Comparison of ENCODE assay signal across 9 cellular contexts in genomic region chr14:88559852-88560251, GRCh38. TPM values are rescaled to one million over a fixed set of nuclear protein-coding genes. Genes with fewer than 3 reads are reported as not detected.
DNase-seq lines count a peak whose midpoint lies in the region; ATAC-seq and TF ChIP-seq lines count a peak whose summit lies in the region.
"Had no signal": no experiment of that assay in that cellular context is flagged by ENCODE, and none has a peak within 500 bp of the region (broad histone marks: within the 10 kb centered on the region; RNA-seq: fewer than 3 reads in every experiment).

No MANE protein-coding gene starts in this region.

- CTCF ChIA-PET in MCF 10A (lab: Yijun Ruan, JAX), result interaction anchor here (0.6 to 2.6 kb wide), 11 partner anchors 8 to 1820 kb away, joined by 3 to 13 read pairs (median 4); no protein-coding TSS in a partner anchor

- no peaks in the 10 kb centered on the region for H3K27me3 Mint-ChIP-seq in MCF 10A (ENCODE audit: insufficient read depth, unreplicated experiment)
- H3K27me3 Mint-ChIP-seq in type B pancreatic cell, result no peaks in the 10 kb centered on the region
- H3K27me3 Mint-ChIP-seq in activated T-cell treated with anti-CD3 and anti-CD28 coated beads, Interleukin-2, amount 50 U/mL, for 4 hours (ENCODE audit: low read depth), result peaks cover 26% of the 10 kb centered on the region

- intact Hi-C loops in MCF 10A (cut with micrococcal nuclease) (loop anchor here (2.0 to 10.0 kb wide), 3 partner anchors 52 to 545 kb away; no protein-coding TSS in a partner anchor), breast epithelium (cut with DNase I; ENCODE audit: low total_unique reads) (no loop called here)

- H3K27ac Mint-ChIP-seq in MCF 10A (ENCODE audit: low read depth, unreplicated experiment), result no peak overlapping the region
- H3K27ac Mint-ChIP-seq in type B pancreatic cell, result peak overlapping the region; percentile 46
- H3K27ac Mint-ChIP-seq: immature natural killer cell had no signal

- in situ Hi-C loops in GM13976 (cut with MboI; ENCODE audit: low sequenced_read_pairs, unreplicated experiment), result no loop called here

- H3K4me3 Mint-ChIP-seq in MCF 10A (ENCODE audit: unreplicated experiment) (no peak overlapping the region), type B pancreatic cell (peak overlapping the region; percentile 49)
- no peak overlapping the region for H3K4me3 Mint-ChIP-seq in activated T-cell treated with anti-CD3 and anti-CD28 coated beads, Interleukin-2, amount 50 U/mL, for 4 hours
- H3K4me3 Mint-ChIP-seq: immature natural killer cell had no signal

- H3K36me3 Mint-ChIP-seq in MCF 10A (ENCODE audit: insufficient read depth, unreplicated experiment) (peaks cover 12% of the 10 kb centered on the region), type B pancreatic cell (no peaks in the 10 kb centered on the region)
- H3K36me3 Mint-ChIP-seq in activated T-cell treated with anti-CD3 and anti-CD28 coated beads, Interleukin-2, amount 50 U/mL, for 4 hours (ENCODE audit: insufficient read depth), result no peaks in the 10 kb centered on the region
- H3K36me3 Mint-ChIP-seq: immature natural killer cell had no signal

- TF ChIP-seq CTCF in MCF 10A (IDR thresholded peaks at IDR 0.05; ENCODE audit: unreplicated experiment), result no peak
- TF ChIP-seq CTCF in breast epithelium (IDR thresholded peaks at IDR 0.05), result peak in 1 of 3 donors; percentile 18
- peak; percentile 42 for TF ChIP-seq CTCF in type B pancreatic cell (conservative IDR thresholded peaks at IDR 0.05)
- no peak for TF ChIP-seq CTCF in GM13976 (IDR thresholded peaks at IDR 0.05; ENCODE audit: borderline replicate concordance, control extremely low read depth, extremely low read depth, insufficient read depth, missing control alignments)

- DNase-seq in MCF 10A (ENCODE audit: unreplicated experiment), result peak; percentile 29
- DNase-seq in breast epithelium (ENCODE audit: low spot score in 2 of 2), result no peak
- peak; percentile 42 for DNase-seq in OCI-M1 (lab: John Stamatoyannopoulos, UW)
- peak; percentile 51 for DNase-seq in fibroblast of the conjunctiva (ENCODE audit: low read depth)
- no peak for DNase-seq in type B pancreatic cell (ENCODE audit: extremely low spot score, unreplicated experiment)
- DNase-seq in activated T-cell treated with anti-CD3 and anti-CD28 coated beads, Interleukin-2, amount 50 U/mL, for 4 hours, result no peak
- no peak for DNase-seq in GM13976 (ENCODE audit: low spot score)
- DNase-seq: immature natural killer cell had no signal

- TF ChIP-seq POLR2A in breast epithelium (IDR thresholded peaks at IDR 0.05), result no peak

- H3K4me1 ChIP-seq in breast epithelium, result no peaks in the 10 kb centered on the region

- no peak for ATAC-seq in activated T-cell treated with anti-CD3 and anti-CD28 coated beads, Interleukin-2, amount 50 U/mL, for 4 hours
- no peak for ATAC-seq in GM21723 (IDR thresholded peaks at IDR 0.05; ENCODE audit: unreplicated experiment)

- H3K27me3 ChIP-seq in breast epithelium, result no peaks in the 10 kb centered on the region

- POLR2A ChIA-PET in MCF 10A (lab: Yijun Ruan, JAX), result interaction anchor here (0.6 to 0.7 kb wide), 3 partner anchors 8 to 1944 kb away, joined by 3 read pairs; no protein-coding TSS in a partner anchor

- H3K4me1 Mint-ChIP-seq in MCF 10A (ENCODE audit: insufficient read depth, unreplicated experiment) (peaks cover 18% of the 10 kb centered on the region), type B pancreatic cell (ENCODE audit: unreplicated experiment) (peaks cover 34% of the 10 kb centered on the region)
- H3K4me1 Mint-ChIP-seq in activated T-cell treated with anti-CD3 and anti-CD28 coated beads, Interleukin-2, amount 50 U/mL, for 4 hours (ENCODE audit: low read depth), result peaks cover 45% of the 10 kb centered on the region

- H3K4me3 ChIP-seq in breast epithelium, result no peak overlapping the region

- H3K9me3 Mint-ChIP-seq in MCF 10A (ENCODE audit: unreplicated experiment) (no peaks in the 10 kb centered on the region), type B pancreatic cell (no peaks in the 10 kb centered on the region)
- no peaks in the 10 kb centered on the region for H3K9me3 Mint-ChIP-seq in activated T-cell treated with anti-CD3 and anti-CD28 coated beads, Interleukin-2, amount 50 U/mL, for 4 hours
- H3K9me3 Mint-ChIP-seq: immature natural killer cell had no signal

- H3K36me3 ChIP-seq in breast epithelium, result no peaks in the 10 kb centered on the region

- no peak overlapping the region for H3K27ac ChIP-seq in breast epithelium

- H3K9me3 ChIP-seq in breast epithelium, result no peaks in the 10 kb centered on the region

- no TSS peak for BruUV-seq in MCF 10A (replicated peaks; lab: Mats Ljungman, UMichigan)

RNA-seq across cellular contexts. Expression of gene ZC3H14, which starts 3.0 kb away (rescaled TPM):
- total RNA-seq in MCF 10A (2022) (64.5 and 72.6 TPM in 2 replicates), breast epithelium (100 to 1,000 TPM in 1 of 3 donors, 10 to 100 TPM in 2; 75.7 to 102 (median 76.7) TPM), type B pancreatic cell (ENCODE audit: low replicate concordance) (58.5 and 90.0 TPM in 2 replicates)
- 10 to 100 TPM; 44.1 to 51.2 (median 46.7) TPM for total RNA-seq in activated T-cell treated with anti-CD3 and anti-CD28 coated beads, Interleukin-2, amount 50 U/mL, for 4 hours

RNA-seq across cellular contexts. Expression of gene PTPN21, which starts 5.0 kb away (rescaled TPM):
- total RNA-seq in MCF 10A (2022) (15.7 and 18.1 TPM in 2 replicates), breast epithelium (10 to 100 TPM; 14.4 to 18.1 (median 14.5) TPM), type B pancreatic cell (ENCODE audit: low replicate concordance) (19.6 and 21.4 TPM in 2 replicates)
- under 1 TPM; 0.33 to 0.45 (median 0.33) TPM for total RNA-seq in activated T-cell treated with anti-CD3 and anti-CD28 coated beads, Interleukin-2, amount 50 U/mL, for 4 hours

Comparison
In these comparisons a context has a peak if more than half of its experiments do, and no peak if none do; other contexts are left out.
1. DNase-seq: peak in MCF 10A (single experiment), OCI-M1 (single experiment) and fibroblast of the conjunctiva (single experiment); none in breast epithelium (0 of 2), type B pancreatic cell (single experiment), activated T-cell treated with anti-CD3 and anti-CD28 coated beads, Interleukin-2, amount 50 U/mL, for 4 hours (single experiment) and GM13976 (single experiment).
2. RNA of gene PTPN21, which starts 5.0 kb away (total RNA-seq): 19.6 to 21.4 TPM in type B pancreatic cell, 15.7 to 18.1 TPM in MCF 10A and 14.4 to 18.1 TPM in breast epithelium; 0.33 to 0.45 TPM in activated T-cell treated with anti-CD3 and anti-CD28 coated beads, Interleukin-2, amount 50 U/mL, for 4 hours; every median in the first group is over 10 times any median in the second.